8 cellular contexts compared by ENCODE assay signal in the genomic region with DNA sequence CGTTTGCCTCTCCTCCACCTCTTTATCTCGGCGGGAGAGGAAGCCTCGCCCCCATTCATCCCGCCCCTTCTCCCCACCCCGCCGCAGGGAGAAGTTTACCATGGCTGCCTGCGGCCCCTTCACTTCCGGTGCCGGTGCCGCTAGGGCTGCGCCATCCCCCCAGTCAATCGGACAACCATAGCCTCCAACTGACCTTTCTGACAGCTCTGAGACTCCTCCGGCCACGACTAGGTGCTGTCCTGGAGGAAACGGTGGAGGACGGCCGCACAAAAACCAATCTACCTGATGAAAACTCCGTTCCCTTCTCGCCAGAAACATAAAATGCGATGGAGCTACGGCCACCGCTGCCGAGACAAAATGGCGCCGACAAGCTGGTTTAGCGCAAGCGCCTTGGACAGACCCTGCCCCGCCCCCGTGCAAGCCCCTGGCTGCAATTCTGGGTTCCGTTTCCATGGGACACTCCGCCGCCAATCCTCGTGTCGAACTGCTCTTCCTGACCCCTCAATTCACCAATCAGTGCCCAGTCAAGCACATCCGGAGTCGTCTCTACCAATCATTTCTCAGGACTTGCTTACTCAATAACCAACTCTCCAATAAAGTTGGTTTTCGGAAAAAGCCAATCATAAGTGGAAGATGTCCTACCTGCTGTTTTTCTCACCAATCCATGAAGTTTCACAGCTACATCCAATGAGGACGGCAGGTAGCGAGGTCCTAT. TPM values are rescaled to one million over a fixed set of nuclear protein-coding genes. Genes with fewer than 3 reads are reported as not detected.
A peak's percentile ranks its signal among the peaks of the same experiment; 100 is the strongest.
DNase-seq lines count a peak whose midpoint lies in the region; ATAC-seq, FAIRE-seq and TF ChIP-seq lines count a peak whose summit lies in the region.

No MANE protein-coding gene starts in this region.

- DNase-seq in C1 segment of cervical spinal cord (lab: John Stamatoyannopoulos, UW) (peak; percentile 92 to 100 (median 99)), NCI-H526 treated with DMSO at 0.1 percent for 48 hours (lab: John Stamatoyannopoulos, UW) (peak; percentile 100), dermis microvascular lymphatic vessel endothelial cell (ENCODE audit: low read depth in 2 of 2) (peak; percentile 100), HepG2 (ENCODE audit: low spot score) (peak; percentile 100)
- peak; percentile 97 for DNase-seq in activated CD4-positive, alpha-beta T cell treated with anti-CD3 and anti-CD28 coated beads, Interleukin-2, amount 50 U/mL, for 1 hour
- DNase-seq in stimulated activated CD4-positive, alpha-beta T cell treated with anti-CD3 and anti-CD28 coated beads, Interleukin-4, amount 100 ng/mL, for 1 hour, result peak; percentile 97

- peak overlapping the region; percentile 61 for H2AFZ ChIP-seq in HepG2 (ENCODE audit: low read length)

- peak overlapping the region; percentile 93 for H3K9ac ChIP-seq in HepG2 (ENCODE audit: insufficient read depth, low read depth, low read length)

- ATAC-seq in GM19328 (IDR thresholded peaks at IDR 0.05; ENCODE audit: unreplicated experiment) (peak; percentile 82), HG03469 (IDR thresholded peaks at IDR 0.05; ENCODE audit: unreplicated experiment) (peak; percentile 83), HepG2 (peak; percentile 94)

- WGBS in HepG2 (ENCODE audit: low lambda C conversion rate), result 0% methylated on average over 10 of the region's 40 CpGs

- no peaks in the 10 kb centered on the region for H3K9me3 ChIP-seq in HepG2 (ENCODE audit: low read length)

- H3K27me3 ChIP-seq in HepG2 (ENCODE audit: control insufficient read depth in 1 of 2, insufficient read depth in 2 of 2, low read length in 2 of 2), result no peaks in the 10 kb centered on the region; a peak in 1 of 5 replicates

- peak; percentile 100 for FAIRE-seq in HepG2 (lab: Jason Lieb, UNC)

- CTCF ChIA-PET in HepG2 (lab: Yijun Ruan, JAX; ENCODE audit: low intra/inter-chr PET ratio, low total read pairs), result no interaction called here

- peaks cover 7 to 31% of the 10 kb centered on the region in 2 experiments for H3K36me3 ChIP-seq in HepG2 (replicated peaks in 1 of 2; ENCODE audit: control insufficient read depth in 1 of 2, insufficient read depth in 2 of 2, low read length in 2 of 2)

- peaks cover 79% of the 10 kb centered on the region for H3K79me2 ChIP-seq in HepG2 (ENCODE audit: insufficient read depth, low read length)

- TF ChIP-seq POLR2A in HepG2 (IDR thresholded peaks at IDR 0.05; ENCODE audit: insufficient read depth in 1 of 2, low read depth in 2 of 2, low read length in 2 of 2), result peak; percentile 70 to 79; a peak in 3 of 4 replicates

- no peak for TF ChIP-seq RAD21 in HepG2 (CRISPR knock-in tag; IDR thresholded peaks at IDR 0.05)

- H3K4me3 ChIP-seq in HepG2 (replicated peaks in 1 of 3; ENCODE audit: insufficient read depth in 1 of 3, low read depth in 2 of 3, low read length in 3 of 3), result peak overlapping the region; percentile 83 to 95 (median 86)

- intact Hi-C loops in HepG2 (cut with micrococcal nuclease; ENCODE audit: unreplicated experiment), result loop anchor here (1.0 to 5.0 kb wide), 2 partner anchors 34 to 54 kb away; a partner anchor contains a TSS

- BruUV-seq in HepG2 (replicated peaks; lab: Mats Ljungman, UMichigan), result no TSS peak

- H3K27ac ChIP-seq in HepG2 (ENCODE audit: extremely low read length, insufficient read depth, low read length), result peak overlapping the region; percentile 96

- peak overlapping the region; percentile 96 for H3K4me2 ChIP-seq in HepG2 (ENCODE audit: low read depth, low read length)

- H3K4me1 ChIP-seq in HepG2 (ENCODE audit: insufficient read depth, low read length), result peaks cover 44% of the 10 kb centered on the region

- TF ChIP-seq EP300 in HepG2 (IDR thresholded peaks at IDR 0.05; ENCODE audit: low read depth in 2 of 2, low read length in 2 of 2) (peak in 1 of 2 experiments; percentile 54; a peak in 1 of 4 replicates), HepG2 (CRISPR knock-in tag; IDR thresholded peaks at IDR 0.05; ENCODE audit: borderline replicate concordance) (no peak)

- in situ Hi-C loops in HepG2 (cut with HindIII; ENCODE audit: extremely low pct_ligation_motif_present, low pct_unique_long_range_greater_than_20kb), result no loop called here

- TF ChIP-seq CTCF in HepG2 (CRISPR knock-in tag; IDR thresholded peaks at IDR 0.05), result peak; percentile 41

- H4K20me1 ChIP-seq in HepG2 (ENCODE audit: insufficient read depth, low read length), result peaks cover 40% of the 10 kb centered on the region

- POLR2A ChIA-PET in HepG2 (lab: Yijun Ruan, JAX), result interaction anchor here (0.6 to 3.5 kb wide), 30 partner anchors 8 to 1186 kb away, joined by 3 to 92 read pairs (median 6); a partner anchor contains a TSS

TF ChIP-seq in HepG2, 621 proteins besides CTCF, POLR2A, EP300 and RAD21 (continues in another document):
- TF ChIP-seq MIXL1 (CRISPR knock-in tag; IDR thresholded peaks at IDR 0.05) (no peak; the same call in 1 of the 2 replicates), CBX5 (CRISPR knock-in tag; IDR thresholded peaks at IDR 0.05; ENCODE audit: borderline replicate concordance) (peak; percentile 50; the same call in 1 of the 2 replicates), ZMAT3 (CRISPR knock-in tag; conservative IDR thresholded peaks at IDR 0.05) (no peak), FOSL1 (CRISPR knock-in tag; IDR thresholded peaks at IDR 0.05; ENCODE audit: borderline replicate concordance) (no peak)
- TF ChIP-seq, protein P1, sequence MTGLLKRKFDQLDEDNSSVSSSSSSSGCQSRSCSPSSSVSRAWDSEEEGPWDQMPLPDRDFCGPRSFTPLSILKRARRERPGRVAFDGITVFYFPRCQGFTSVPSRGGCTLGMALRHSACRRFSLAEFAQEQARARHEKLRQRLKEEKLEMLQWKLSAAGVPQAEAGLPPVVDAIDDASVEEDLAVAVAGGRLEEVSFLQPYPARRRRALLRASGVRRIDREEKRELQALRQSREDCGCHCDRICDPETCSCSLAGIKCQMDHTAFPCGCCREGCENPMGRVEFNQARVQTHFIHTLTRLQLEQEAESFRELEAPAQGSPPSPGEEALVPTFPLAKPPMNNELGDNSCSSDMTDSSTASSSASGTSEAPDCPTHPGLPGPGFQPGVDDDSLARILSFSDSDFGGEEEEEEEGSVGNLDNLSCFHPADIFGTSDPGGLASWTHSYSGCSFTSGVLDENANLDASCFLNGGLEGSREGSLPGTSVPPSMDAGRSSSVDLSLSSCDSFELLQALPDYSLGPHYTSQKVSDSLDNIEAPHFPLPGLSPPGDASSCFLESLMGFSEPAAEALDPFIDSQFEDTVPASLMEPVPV (CRISPR knock-in tag; IDR thresholded peaks at IDR 0.05), result no peak

RNA-seq across cellular contexts. Expression of a gene that starts 0.4 kb away (rescaled TPM):
- total RNA-seq in dermis microvascular lymphatic vessel endothelial cell (8.7 and 10.6 TPM in 2 replicates), HepG2 (2016; rRNA removed; fragmentation: Illumina TruSeq; extraction: Trizol) (9.7 and 9.9 TPM in 2 replicates)
- total RNA-seq in HepG2 (2016; cell fraction: cytosol; rRNA removed; fragmentation: Illumina TruSeq; extraction: Trizol; ENCODE audit: low read depth), result 27.6 and 35.2 TPM in 2 replicates
- 8.3 and 10.4 TPM in 2 replicates for total RNA-seq in HepG2 (2016; cell fraction: insoluble cytoplasmic fraction; rRNA removed; fragmentation: Illumina TruSeq; extraction: Trizol)
- 10.1 and 11.0 TPM in 2 replicates for total RNA-seq in HepG2 (2016; cell fraction: membrane; rRNA removed; fragmentation: Illumina TruSeq; extraction: Trizol)
- 20.6 and 24.9 TPM in 2 replicates for total RNA-seq in HepG2 (2016; cell fraction: nucleus; rRNA removed; fragmentation: Illumina TruSeq; extraction: Trizol)
- polyA plus RNA-seq in HepG2 (2011; rRNA removed), result 6.2 and 7.2 TPM in 2 replicates
- polyA plus RNA-seq in HepG2 (2011; cell fraction: cytosol; rRNA removed), result 1.9 and 3.0 TPM in 2 replicates
- 11.9 and 12.4 TPM in 2 replicates for polyA plus RNA-seq in HepG2 (2011; cell fraction: nucleus; rRNA removed)
- 9.0 and 12.9 TPM in 2 replicates for polyA plus RNA-seq in HepG2 (2012)
- 0.31 and 0.49 TPM in 2 replicates for polyA plus RNA-seq in HepG2 (2016; cell fraction: cytosol; fragmentation: Illumina TruSeq; extraction: Trizol; ENCODE audit: low read depth)
- polyA plus RNA-seq in HepG2 (2016; cell fraction: insoluble cytoplasmic fraction; fragmentation: Illumina TruSeq; extraction: Trizol; ENCODE audit: low read depth), result 10.4 and 10.9 TPM in 2 replicates
- polyA plus RNA-seq in HepG2 (2016; cell fraction: membrane; fragmentation: Illumina TruSeq; extraction: Trizol; ENCODE audit: low read depth), result 1.0 and 1.1 TPM in 2 replicates
- 25.3 and 34.6 TPM in 2 replicates for polyA plus RNA-seq in HepG2 (2016; cell fraction: nucleus; fragmentation: Illumina TruSeq; extraction: Trizol; ENCODE audit: insufficient read depth, low read depth)
- 5.8 and 8.2 TPM in 2 replicates for polyA minus RNA-seq in HepG2 (2011; rRNA and poly(A)+ RNA removed; ENCODE audit: low replicate concordance)
- 6.2 and 8.8 TPM in 2 replicates for polyA minus RNA-seq in HepG2 (2011; cell fraction: cytosol; rRNA and poly(A)+ RNA removed)
- polyA minus RNA-seq in HepG2 (2011; cell fraction: nucleus; rRNA and poly(A)+ RNA removed), result 73.2 and 80.9 TPM in 2 replicates

RNA-seq across cellular contexts. Expression of a gene that starts 53.3 kb away (rescaled TPM):
- total RNA-seq in dermis microvascular lymphatic vessel endothelial cell, result 106 and 120 TPM in 2 replicates
- total RNA-seq in HepG2 (2016; rRNA removed; fragmentation: Illumina TruSeq; extraction: Trizol), result 275 and 443 TPM in 2 replicates
- 91.1 and 98.5 TPM in 2 replicates for total RNA-seq in HepG2 (2016; cell fraction: cytosol; rRNA removed; fragmentation: Illumina TruSeq; extraction: Trizol; ENCODE audit: low read depth)
- total RNA-seq in HepG2 (2016; cell fraction: insoluble cytoplasmic fraction; rRNA removed; fragmentation: Illumina TruSeq; extraction: Trizol), result 286 and 449 TPM in 2 replicates
- 85.3 and 99.1 TPM in 2 replicates for total RNA-seq in HepG2 (2016; cell fraction: membrane; rRNA removed; fragmentation: Illumina TruSeq; extraction: Trizol)
- 143 and 154 TPM in 2 replicates for total RNA-seq in HepG2 (2016; cell fraction: nucleus; rRNA removed; fragmentation: Illumina TruSeq; extraction: Trizol)
- polyA plus RNA-seq in HepG2 (2011; rRNA removed), result 167 and 232 TPM in 2 replicates
- polyA plus RNA-seq in HepG2 (2011; cell fraction: cytosol; rRNA removed), result 146 and 177 TPM in 2 replicates
- polyA plus RNA-seq in HepG2 (2011; cell fraction: nucleus; rRNA removed), result 47.5 and 66.3 TPM in 2 replicates
- polyA plus RNA-seq in HepG2 (2012), result 133 and 136 TPM in 2 replicates
- 61.4 and 63.4 TPM in 2 replicates for polyA plus RNA-seq in HepG2 (2016; cell fraction: cytosol; fragmentation: Illumina TruSeq; extraction: Trizol; ENCODE audit: low read depth)
- polyA plus RNA-seq in HepG2 (2016; cell fraction: insoluble cytoplasmic fraction; fragmentation: Illumina TruSeq; extraction: Trizol; ENCODE audit: low read depth), result 402 and 430 TPM in 2 replicates
- 72.9 and 75.0 TPM in 2 replicates for polyA plus RNA-seq in HepG2 (2016; cell fraction: membrane; fragmentation: Illumina TruSeq; extraction: Trizol; ENCODE audit: low read depth)
- polyA plus RNA-seq in HepG2 (2016; cell fraction: nucleus; fragmentation: Illumina TruSeq; extraction: Trizol; ENCODE audit: insufficient read depth, low read depth), result 170 and 172 TPM in 2 replicates
- polyA minus RNA-seq in HepG2 (2011; rRNA and poly(A)+ RNA removed; ENCODE audit: low replicate concordance), result 80.9 and 206 TPM in 2 replicates
- 48.7 and 51.6 TPM in 2 replicates for polyA minus RNA-seq in HepG2 (2011; cell fraction: cytosol; rRNA and poly(A)+ RNA removed)
- 75.1 and 78.7 TPM in 2 replicates for polyA minus RNA-seq in HepG2 (2011; cell fraction: nucleus; rRNA and poly(A)+ RNA removed)

Comparison
In these comparisons a context has a peak if more than half of its experiments do, and no peak if none do; other contexts are left out.
1. Peak in every context shown above with its lines: DNase-seq, ATAC-seq, H3K4me3 ChIP-seq and H3K27ac ChIP-seq.